Comparison of ENCODE assay signal across 17 cellular contexts in the genomic region with DNA sequence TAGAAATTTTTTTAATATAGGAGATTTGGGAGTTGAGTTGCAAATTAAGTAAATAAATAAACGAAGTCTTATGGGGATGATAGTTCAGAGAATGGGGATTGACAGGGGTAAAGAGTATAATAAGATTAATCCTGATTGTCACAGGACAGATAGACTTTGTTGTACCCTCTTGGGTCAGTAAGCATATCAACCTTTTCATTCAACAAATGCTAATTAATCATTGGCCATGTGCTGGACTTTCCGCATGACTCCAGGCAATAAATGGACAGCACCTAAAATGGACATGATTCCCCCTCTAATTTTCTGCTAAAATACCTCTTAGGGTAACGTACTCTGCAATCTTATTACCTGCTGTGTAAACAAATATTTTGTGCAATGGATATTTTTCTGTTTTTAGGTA.
"Had no signal": no experiment of that assay in that cellular context is flagged by ENCODE, and none has a peak within 500 bp of the region (broad histone marks: within the 10 kb centered on the region; RNA-seq: fewer than 3 reads in every experiment).

No MANE protein-coding gene starts in this region.

- H3K36me3 Mint-ChIP-seq: mesothelial cell of epicardium had no signal

- H3K4me3 Mint-ChIP-seq: effector memory CD8-positive, alpha-beta T cell; endodermal cell; mesothelial cell of epicardium had no signal

- H3K27me3 ChIP-seq: esophagus muscularis mucosa, foreskin keratinocyte, gastroesophageal sphincter, heart right ventricle, left lung had no signal

- H3K27ac Mint-ChIP-seq: effector memory CD8-positive, alpha-beta T cell; endodermal cell; mesothelial cell of epicardium had no signal

- H3K4me3 ChIP-seq: coronary artery, esophagus muscularis mucosa, gastroesophageal sphincter, heart right ventricle, left lung, lower lobe of right lung, mucosa of descending colon had no signal

- H3K9me3 ChIP-seq: esophagus muscularis mucosa, gastroesophageal sphincter, left lung, lower lobe of right lung, mucosa of descending colon had no signal

- H3K9me3 Mint-ChIP-seq: endodermal cell, mesothelial cell of epicardium had no signal

- H3K27me3 Mint-ChIP-seq: effector memory CD8-positive, alpha-beta T cell had no signal

- H3K36me3 ChIP-seq: esophagus muscularis mucosa, gastroesophageal sphincter, heart right ventricle, left lung, lower lobe of right lung had no signal

- H3K4me1 Mint-ChIP-seq: endodermal cell, mesothelial cell of epicardium had no signal

- H3K27ac ChIP-seq: coronary artery, esophagus muscularis mucosa, foreskin keratinocyte, gastroesophageal sphincter, heart right ventricle, left lung, lower lobe of right lung had no signal

- DNase-seq: dermis blood vessel endothelial cell; effector CD8-positive, alpha-beta T cell; effector memory CD8-positive, alpha-beta T cell; endodermal cell; foreskin keratinocyte; glutamatergic neuron; heart right ventricle; left cardiac atrium; left lung; left ventricle myocardium superior; lower lobe of right lung; mesenchymal stem cell; mucosa of descending colon had no signal

- ATAC-seq: effector memory CD8-positive, alpha-beta T cell; foreskin keratinocyte; gastroesophageal sphincter; heart right ventricle; left cardiac atrium; left lung; left ventricle myocardium superior; lower lobe of right lung; mucosa of descending colon had no signal

- H3K4me1 ChIP-seq: esophagus muscularis mucosa, foreskin keratinocyte, heart right ventricle, left lung, lower lobe of right lung had no signal
